Comparison of ENCODE assay signal across 8 cellular contexts in the genomic region with DNA sequence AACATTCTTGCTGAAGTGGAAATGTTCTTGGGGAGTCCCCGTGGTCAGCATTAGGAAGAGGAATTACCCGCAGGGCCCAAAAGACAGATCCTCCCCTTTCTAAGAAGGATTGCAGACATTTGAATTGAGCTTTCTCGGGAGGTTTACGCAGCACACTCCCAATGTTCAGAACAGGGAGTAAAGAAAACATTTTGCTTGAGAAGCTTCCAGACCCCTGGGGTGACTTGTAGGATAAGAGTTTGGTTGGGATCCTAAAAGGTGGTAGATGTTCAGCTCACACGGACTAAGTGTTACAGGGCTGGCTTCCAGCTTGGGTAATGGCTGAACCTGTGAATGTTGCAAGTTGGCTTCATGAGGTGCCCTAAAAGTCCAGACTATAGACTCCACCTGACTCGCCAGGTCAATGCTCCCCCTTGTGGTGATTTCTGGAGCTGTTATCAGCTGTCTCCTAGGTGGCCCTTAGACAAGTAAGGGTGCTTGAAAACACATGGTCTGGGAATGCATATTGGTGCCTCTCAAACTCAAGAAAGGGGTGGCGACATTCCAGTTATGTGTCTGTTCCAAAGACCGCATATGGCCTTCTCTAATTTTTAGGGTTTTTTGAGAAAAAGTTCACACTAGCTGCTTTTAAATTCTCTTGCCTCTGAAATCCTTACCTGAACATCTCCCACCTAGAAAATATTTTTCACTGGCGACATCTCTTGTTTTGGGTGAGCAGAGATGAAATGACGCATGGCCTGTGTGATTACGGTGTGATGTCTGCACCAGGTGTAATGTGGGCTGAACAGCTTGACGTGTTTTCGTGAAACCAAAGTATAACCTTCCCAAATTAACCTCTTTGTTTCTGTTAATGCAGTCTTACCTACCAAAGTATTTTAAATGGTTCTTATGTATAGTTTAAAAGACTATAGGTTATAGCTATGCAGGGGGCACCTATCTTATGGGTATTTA.
DNase-seq lines count a peak whose midpoint lies in the region; ATAC-seq and TF ChIP-seq lines count a peak whose summit lies in the region.

No MANE protein-coding gene starts in this region.

- H3K9me3 ChIP-seq in fibroblast of lung (ENCODE audit: control insufficient read depth, insufficient read depth, low read depth, low read length) = no peaks in the 10 kb centered on the region

- H3K4me2 ChIP-seq in fibroblast of lung (ENCODE audit: extremely low read depth, insufficient read depth, low read length) = no peak overlapping the region

- no peaks in the 10 kb centered on the region for H3K36me3 ChIP-seq in fibroblast of lung (ENCODE audit: control insufficient read depth, insufficient read depth, low read length)

- H2AFZ ChIP-seq in fibroblast of lung (ENCODE audit: low read length) = no peak overlapping the region

- H3K4me3 Mint-ChIP-seq in type B pancreatic cell = no peak overlapping the region

- H3K27me3 ChIP-seq in fibroblast of lung (ENCODE audit: control insufficient read depth, insufficient read depth, low read length) = peaks cover 2% of the 10 kb centered on the region

- no peaks in the 10 kb centered on the region for H3K4me1 ChIP-seq in fibroblast of lung (ENCODE audit: control insufficient read depth, extremely low read depth, insufficient read depth, low read length)

- no peak overlapping the region for H3K4me3 ChIP-seq in fibroblast of lung (replicated peaks in 1 of 4; ENCODE audit: control extremely low read depth in 1 of 4, insufficient read depth in 1 of 4, low read depth in 3 of 4, low read length in 4 of 4)

- H3K36me3 Mint-ChIP-seq in type B pancreatic cell = no peaks in the 10 kb centered on the region

- TF ChIP-seq CTCF in fibroblast of lung (conservative IDR thresholded peaks at IDR 0.05 in 1 of 2, IDR thresholded peaks at IDR 0.05 in 1 of 2; ENCODE audit: low read depth in 1 of 2, low read length in 2 of 2) (peak; percentile 82 to 91), omental fat pad (IDR thresholded peaks at IDR 0.05) (no peak), type B pancreatic cell (conservative IDR thresholded peaks at IDR 0.05) (peak; percentile 76)

- H3K27ac Mint-ChIP-seq in type B pancreatic cell = no peak overlapping the region

- H4K20me1 ChIP-seq in fibroblast of lung (ENCODE audit: control insufficient read depth, extremely low read depth, insufficient read depth, low read length) = no peaks in the 10 kb centered on the region

- ATAC-seq in GM18520 (IDR thresholded peaks at IDR 0.05; ENCODE audit: unreplicated experiment) (peak; percentile 48), HG03066 (IDR thresholded peaks at IDR 0.05; ENCODE audit: low read depth, unreplicated experiment) (peak; percentile 87), omental fat pad (ENCODE audit: low FRiP score) (peak; percentile 56)

- H3K27ac ChIP-seq in fibroblast of lung (ENCODE audit: insufficient read depth, low read length) = no peak overlapping the region

- H3K27me3 Mint-ChIP-seq in type B pancreatic cell = peaks cover 25% of the 10 kb centered on the region

- H3K79me2 ChIP-seq in fibroblast of lung (ENCODE audit: control insufficient read depth, insufficient read depth, low read length) = no peaks in the 10 kb centered on the region

- H3K9me3 Mint-ChIP-seq in type B pancreatic cell = no peaks in the 10 kb centered on the region

- peaks cover 18% of the 10 kb centered on the region for H3K4me1 Mint-ChIP-seq in type B pancreatic cell (ENCODE audit: unreplicated experiment)

- H3K9ac ChIP-seq in fibroblast of lung (ENCODE audit: insufficient read depth, low read length) = no peak overlapping the region

- peak; percentile 63 for DNase-seq in AG20443 (ENCODE audit: low spot score)
- DNase-seq in NCI-H748 treated with DMSO at 0.1 percent for 48 hours (lab: John Stamatoyannopoulos, UW) = peak; percentile 18
- peak; percentile 57 for DNase-seq in activated T-cell treated with anti-CD3 and anti-CD28 coated beads for 1 hour (ENCODE audit: low read depth)
- peak; percentile 52 to 69 for DNase-seq in fibroblast of lung (ENCODE audit: low read depth in 2 of 2)
- DNase-seq in omental fat pad (ENCODE audit: low spot score) = peak; percentile 60
- DNase-seq in type B pancreatic cell (ENCODE audit: extremely low spot score, unreplicated experiment) = no peak

Comparison
In these comparisons a context has a peak if more than half of its experiments do, and no peak if none do; other contexts are left out.
1. CTCF ChIP-seq: peak in fibroblast of lung (2 of 2) and type B pancreatic cell (single experiment); none in omental fat pad (0 of 3).
2. Peak in every context shown above with its lines, with median percentiles within 50 percentile points of each other: ATAC-seq.